In the genomic region with DNA sequence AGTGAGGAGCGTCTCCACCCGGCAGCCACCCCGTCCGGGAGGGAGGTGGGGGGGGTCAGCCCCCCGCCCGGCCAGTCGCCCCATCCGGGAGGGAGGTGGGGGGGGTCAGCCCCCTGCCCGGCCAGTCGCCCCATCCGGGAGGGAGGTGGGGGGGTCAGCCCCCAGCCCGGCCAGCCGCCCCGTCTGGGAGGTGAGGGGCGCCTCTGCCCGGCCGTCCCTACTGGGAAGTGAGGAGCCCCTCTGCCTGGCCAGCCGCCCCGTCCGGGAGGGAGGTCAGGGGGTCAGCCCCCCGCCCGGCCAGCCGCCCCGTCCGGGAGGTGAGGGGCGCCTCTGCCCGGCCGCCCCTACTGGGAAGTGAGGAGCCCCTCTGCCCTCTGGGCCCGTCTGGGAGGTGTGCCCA, we compare ENCODE assay signal across 2 cellular contexts. TPM values are rescaled to one million over a fixed set of nuclear protein-coding genes. Genes with fewer than 3 reads are reported as not detected.
"Had no signal": no experiment of that assay in that cellular context is flagged by ENCODE, and none has a peak within 500 bp of the region (broad histone marks: within the 10 kb centered on the region; RNA-seq: fewer than 3 reads in every experiment).

No MANE protein-coding gene starts in this region.

RNA-seq across cellular contexts. Expression of gene TSPAN32, which starts 30.8 kb away (rescaled TPM):
- total RNA-seq: G401, GM12878 had no signal

RNA-seq across cellular contexts. Expression of gene C11orf21, which starts 30.9 kb away (rescaled TPM):
- total RNA-seq: G401 had no signal
